7 cellular contexts compared by ENCODE assay signal in the genomic region with DNA sequence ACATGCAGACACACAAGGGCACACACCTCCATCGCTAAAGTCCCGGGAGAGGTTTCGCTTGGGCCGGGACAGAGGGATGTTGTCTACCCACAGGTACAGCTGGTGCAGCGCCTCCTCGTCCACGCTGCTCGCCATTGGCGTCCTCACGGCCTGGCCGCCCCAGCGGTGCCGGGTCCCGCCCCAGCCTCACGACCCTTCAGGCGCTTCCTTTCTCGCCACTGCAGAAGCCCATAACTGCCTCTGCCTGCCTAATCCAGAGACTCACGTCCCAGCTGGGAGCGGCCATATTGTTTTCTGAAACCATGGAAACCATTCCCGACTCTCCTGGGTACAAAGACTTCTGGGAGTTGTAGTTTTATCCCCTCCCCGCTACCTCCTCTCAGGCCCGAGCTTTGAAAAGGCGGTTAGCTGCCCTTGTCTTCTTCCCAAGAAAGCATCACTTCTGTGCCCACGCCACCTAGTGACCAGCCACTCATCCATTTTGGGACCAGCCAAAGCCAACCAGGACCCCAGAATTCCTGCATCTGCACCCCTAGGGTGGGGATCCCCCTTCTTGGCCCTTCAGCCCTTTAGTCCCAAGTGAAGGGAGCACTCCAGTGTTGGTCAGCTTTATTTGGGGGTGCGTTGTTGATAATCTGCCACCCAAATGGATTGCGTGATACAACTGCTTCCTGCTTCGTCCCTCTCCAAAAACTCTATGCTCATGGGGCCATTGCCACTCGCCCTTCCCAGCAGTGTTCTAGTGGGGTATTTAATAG. TPM values are rescaled to one million over a fixed set of nuclear protein-coding genes. Genes with fewer than 3 reads are reported as not detected.
DNase-seq lines count a peak whose midpoint lies in the region; ATAC-seq and TF ChIP-seq lines count a peak whose summit lies in the region.

Gene SPEF1 (minus strand): TSS at position 296 of the 758 bp plus-strand sequence. CDS start 161 bp downstream, at position 135.

- POLR2A ChIA-PET in HCT116 (lab: Charles Lee): interaction anchor here (0.6 to 1.6 kb wide), 7 partner anchors 13 to 111 kb away, joined by 3 to 7 read pairs (median 3); partner anchors contain the start of genes ADISSP and AP5S1

- H3K4me2 ChIP-seq in HCT116 (ENCODE audit: low read length): peak within 1 kb of the TSS; percentile 93

- H3K27ac ChIP-seq in HCT116 (ENCODE audit: low read depth, low read length) (peak within 1 kb of the TSS; percentile 3; the same call in 1 of the 2 replicates), SK-N-MC (peak within 1 kb of the TSS; percentile 51), caudate nucleus (ENCODE audit: low read depth, low read length) (peak within 1 kb of the TSS; percentile 84)

- peak; percentile 90 for ATAC-seq in HCT116

- TF ChIP-seq POLR2A in HCT116 (IDR thresholded peaks at IDR 0.05; ENCODE audit: borderline replicate concordance, extremely low read depth, insufficient read depth, insufficient read length): no peak

- DNase-seq in GM04503 (ENCODE audit: low read depth): peak; percentile 84
- peak; percentile 92 for DNase-seq in HCT116 (ENCODE audit: low read depth, low spot score)
- DNase-seq in NCI-H1105 treated with DMSO at 0.1 percent for 48 hours (lab: John Stamatoyannopoulos, UW): peak; percentile 94
- no peak for DNase-seq in SK-N-MC (ENCODE audit: low read depth, low spot score)
- peak in 56 of 61 donors; percentile 29 to 95 (median 71) for DNase-seq in caudate nucleus (lab: John Stamatoyannopoulos, UW)
- peak; percentile 91 for DNase-seq in iPS-NIHi11 (ENCODE audit: low spot score)
- DNase-seq in skeletal muscle cell (ENCODE audit: low read depth): peak; percentile 72

- peaks cover 7 to 27% of the 10 kb centered on the region in 2 experiments; a peak in 3 of 4 replicates for H3K4me1 ChIP-seq in HCT116 (ENCODE audit: control insufficient read depth in 1 of 2, insufficient read depth in 2 of 2, low read length in 2 of 2)

- H3K9me3 ChIP-seq in HCT116 (ENCODE audit: control insufficient read depth in 1 of 2, insufficient read depth in 1 of 2, low read depth in 1 of 2, low read length in 2 of 2) (no peaks in the 10 kb centered on the region), SK-N-MC (ENCODE audit: low read depth, low read length) (no peaks in the 10 kb centered on the region)

- H4K20me1 ChIP-seq in HCT116 (ENCODE audit: insufficient read depth): no peaks in the 10 kb centered on the region

- peak; percentile 66 for TF ChIP-seq RAD21 in HCT116 (IDR thresholded peaks at IDR 0.05; ENCODE audit: low read depth)

- RAD21 ChIA-PET in HCT116 (lab: Charles Lee; ENCODE audit: low non-redundant PET in 1 of 2, low total read pairs in 2 of 2, uncharacterized antibody in 2 of 2, unreplicated experiment in 2 of 2): interaction anchor here in 1 of 2 experiments (0.8 to 1.4 kb wide), 3 partner anchors 14 to 73 kb away, joined by 4 read pairs; partner anchors contain the start of gene ADISSP

- H3K9ac ChIP-seq in HCT116 (ENCODE audit: low read length): peak within 1 kb of the TSS; percentile 43
- H3K9ac ChIP-seq in SK-N-MC (ENCODE audit: insufficient read length): no peak within 1 kb of the TSS

- H3K27me3 ChIP-seq in HCT116 (ENCODE audit: insufficient read depth, low read length): no peaks in the 10 kb centered on the region

- intact Hi-C loops in HCT116 (cut with micrococcal nuclease): loop anchor here (1.0 to 2.0 kb wide), 2 partner anchors 65 to 105 kb away; no protein-coding TSS in a partner anchor

- TF ChIP-seq CTCF in HCT116 (IDR thresholded peaks at IDR 0.05 in 2 of 3, conservative IDR thresholded peaks at IDR 0.05 in 1 of 3; ENCODE audit: borderline replicate concordance in 1 of 3, insufficient read depth in 1 of 3, low read depth in 2 of 3, low read length in 2 of 3): peak; percentile 63 to 83 (median 69)

- CTCF ChIA-PET in HCT116 (lab: Charles Lee): interaction anchor here (0.7 to 1.6 kb wide), 18 partner anchors 10 to 311 kb away, joined by 3 to 27 read pairs (median 4); partner anchors contain the start of genes ADISSP, AP5S1 and CDC25B

- peaks cover 0 to 8% of the 10 kb centered on the region in 2 experiments; a peak in 1 of 4 replicates for H3K36me3 ChIP-seq in HCT116 (ENCODE audit: control insufficient read depth in 1 of 2, insufficient read depth in 2 of 2, low read length in 2 of 2)
- H3K36me3 ChIP-seq in SK-N-MC (ENCODE audit: insufficient read depth, low read length): peaks cover 16% of the 10 kb centered on the region

- BruUV-seq in HCT116 (replicated peaks; lab: Mats Ljungman, UMichigan): no TSS peak

- no peaks in the 10 kb centered on the region for H3K9me2 ChIP-seq in HCT116 (ENCODE audit: insufficient read depth)

- H2AFZ ChIP-seq in HCT116 (ENCODE audit: low read depth, low read length, poor library complexity, severe bottlenecking): peak within 1 kb of the TSS; percentile 29

- H3K4me3 ChIP-seq in HCT116 (replicated peaks in 1 of 2; ENCODE audit: low read depth in 1 of 2, low read length in 2 of 2) (peak within 1 kb of the TSS; percentile 55 to 64), SK-N-MC (peak within 1 kb of the TSS; percentile 78), skeletal muscle cell (ENCODE audit: low read depth, low read length) (peak within 1 kb of the TSS; percentile 50)

- H3K79me2 ChIP-seq in HCT116 (ENCODE audit: insufficient read depth, low read length): peaks cover 27% of the 10 kb centered on the region

TF ChIP-seq in HCT116, 20 proteins besides CTCF, POLR2A, EP300 and RAD21 (continues in another document):
- TF ChIP-seq POLR2AphosphoS5 (IDR thresholded peaks at IDR 0.05; ENCODE audit: low read depth, low read length) (peak; percentile 47; the same call in 1 of the 2 replicates), SP1 (IDR thresholded peaks at IDR 0.05; ENCODE audit: low read depth) (no peak), SIN3A (IDR thresholded peaks at IDR 0.05; ENCODE audit: low read depth) (peak; percentile 89; the same call in 1 of the 2 replicates), FOSL1 (IDR thresholded peaks at IDR 0.05; ENCODE audit: low read depth) (no peak), ZNF274 (IDR thresholded peaks at IDR 0.05; ENCODE audit: low read depth, low read length) (no peak), EZH2phosphoT487 (IDR thresholded peaks at IDR 0.05; ENCODE audit: borderline replicate concordance) (no peak), SRF (IDR thresholded peaks at IDR 0.05; ENCODE audit: low read depth) (no peak), EGR1 (IDR thresholded peaks at IDR 0.05; ENCODE audit: low read depth) (peak; percentile 35; the same call in 1 of the 2 replicates), ZBTB33 (IDR thresholded peaks at IDR 0.05; ENCODE audit: extremely low read depth, insufficient replicate concordance, low read length) (no peak), CEBPB (IDR thresholded peaks at IDR 0.05; ENCODE audit: low read depth) (no peak), JUND (IDR thresholded peaks at IDR 0.05) (no peak), EZH2 (IDR thresholded peaks at IDR 0.05) (no peak), ELF1 (IDR thresholded peaks at IDR 0.05; ENCODE audit: borderline replicate concordance, low read depth) (no peak)
- TF ChIP-seq, protein P1, sequence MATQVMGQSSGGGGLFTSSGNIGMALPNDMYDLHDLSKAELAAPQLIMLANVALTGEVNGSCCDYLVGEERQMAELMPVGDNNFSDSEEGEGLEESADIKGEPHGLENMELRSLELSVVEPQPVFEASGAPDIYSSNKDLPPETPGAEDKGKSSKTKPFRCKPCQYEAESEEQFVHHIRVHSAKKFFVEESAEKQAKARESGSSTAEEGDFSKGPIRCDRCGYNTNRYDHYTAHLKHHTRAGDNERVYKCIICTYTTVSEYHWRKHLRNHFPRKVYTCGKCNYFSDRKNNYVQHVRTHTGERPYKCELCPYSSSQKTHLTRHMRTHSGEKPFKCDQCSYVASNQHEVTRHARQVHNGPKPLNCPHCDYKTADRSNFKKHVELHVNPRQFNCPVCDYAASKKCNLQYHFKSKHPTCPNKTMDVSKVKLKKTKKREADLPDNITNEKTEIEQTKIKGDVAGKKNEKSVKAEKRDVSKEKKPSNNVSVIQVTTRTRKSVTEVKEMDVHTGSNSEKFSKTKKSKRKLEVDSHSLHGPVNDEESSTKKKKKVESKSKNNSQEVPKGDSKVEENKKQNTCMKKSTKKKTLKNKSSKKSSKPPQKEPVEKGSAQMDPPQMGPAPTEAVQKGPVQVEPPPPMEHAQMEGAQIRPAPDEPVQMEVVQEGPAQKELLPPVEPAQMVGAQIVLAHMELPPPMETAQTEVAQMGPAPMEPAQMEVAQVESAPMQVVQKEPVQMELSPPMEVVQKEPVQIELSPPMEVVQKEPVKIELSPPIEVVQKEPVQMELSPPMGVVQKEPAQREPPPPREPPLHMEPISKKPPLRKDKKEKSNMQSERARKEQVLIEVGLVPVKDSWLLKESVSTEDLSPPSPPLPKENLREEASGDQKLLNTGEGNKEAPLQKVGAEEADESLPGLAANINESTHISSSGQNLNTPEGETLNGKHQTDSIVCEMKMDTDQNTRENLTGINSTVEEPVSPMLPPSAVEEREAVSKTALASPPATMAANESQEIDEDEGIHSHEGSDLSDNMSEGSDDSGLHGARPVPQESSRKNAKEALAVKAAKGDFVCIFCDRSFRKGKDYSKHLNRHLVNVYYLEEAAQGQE (IDR thresholded peaks at IDR 0.05; ENCODE audit: low read depth): no peak
- TF ChIP-seq, protein P2, sequence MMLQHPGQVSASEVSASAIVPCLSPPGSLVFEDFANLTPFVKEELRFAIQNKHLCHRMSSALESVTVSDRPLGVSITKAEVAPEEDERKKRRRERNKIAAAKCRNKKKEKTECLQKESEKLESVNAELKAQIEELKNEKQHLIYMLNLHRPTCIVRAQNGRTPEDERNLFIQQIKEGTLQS (IDR thresholded peaks at IDR 0.05): no peak
- TF ChIP-seq, protein P3, sequence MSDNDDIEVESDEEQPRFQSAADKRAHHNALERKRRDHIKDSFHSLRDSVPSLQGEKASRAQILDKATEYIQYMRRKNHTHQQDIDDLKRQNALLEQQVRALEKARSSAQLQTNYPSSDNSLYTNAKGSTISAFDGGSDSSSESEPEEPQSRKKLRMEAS (IDR thresholded peaks at IDR 0.05): peak; percentile 62; the same call in 1 of the 2 replicates

RNA-seq across cellular contexts. Expression of gene SPEF1, which starts in this region (rescaled TPM):
- total RNA-seq in HCT116 (2021; ENCODE audit: unreplicated experiment): 0.93 TPM
- 0.74 and 0.83 TPM in 2 replicates for polyA plus RNA-seq in HCT116 (2012)

Comparison
In these comparisons a context has a peak if more than half of its experiments do, and no peak if none do; other contexts are left out.
1. Peak in DNase-seq, ATAC-seq, H3K4me3 ChIP-seq, H3K27ac ChIP-seq, H3K9ac ChIP-seq and H3K4me2 ChIP-seq in HCT116; RNA of the gene not detected or under 1 TPM.
2. H3K27ac ChIP-seq: peak in every context shown above with its lines; median percentile 84 in caudate nucleus; 51 in SK-N-MC; 3 in HCT116.